24 cellular contexts compared by ENCODE assay signal in genomic region chr10:112191791-112192190, GRCh38. TPM values are rescaled to one million over a fixed set of nuclear protein-coding genes. Genes with fewer than 3 reads are reported as not detected.
DNase-seq lines count a peak whose midpoint lies in the region; ATAC-seq, FAIRE-seq and TF ChIP-seq lines count a peak whose summit lies in the region.
"Had no signal": no experiment of that assay in that cellular context is flagged by ENCODE, and none has a peak within 500 bp of the region (broad histone marks: within the 10 kb centered on the region; RNA-seq: fewer than 3 reads in every experiment).

No MANE protein-coding gene starts in this region.

- peaks cover 4% of the 10 kb centered on the region for H3K36me3 Mint-ChIP-seq in T-helper 17 cell (ENCODE audit: low read depth)
- H3K36me3 Mint-ChIP-seq: CD4-positive, CD25-positive, alpha-beta regulatory T cell; CD8-positive, alpha-beta T cell had no signal

- DNase-seq in T-helper 17 cell, result no peak
- DNase-seq in hepatocyte (ENCODE audit: low spot score), result no peak
- DNase-seq in HepG2 (ENCODE audit: low spot score), result no peak
- no peak for DNase-seq in DMS153 treated with DMSO at 0.1 percent for 48 hours (lab: John Stamatoyannopoulos, UW; ENCODE audit: unreplicated experiment)
- DNase-seq: Caco-2; CD4-positive, CD25-positive, alpha-beta regulatory T cell; CD8-positive, alpha-beta T cell; DMS153; DMS79; EL; GDM1; GM23248; H7; HCEC 1CT had no signal

- H3K9me2 ChIP-seq in hepatocyte (replicated peaks; ENCODE audit: insufficient read depth), result no peaks in the 10 kb centered on the region

- H3K36me3 ChIP-seq in hepatocyte (replicated peaks; ENCODE audit: insufficient read depth, low read depth) (no peaks in the 10 kb centered on the region), HepG2 (replicated peaks in 1 of 2; ENCODE audit: control insufficient read depth in 1 of 2, insufficient read depth in 2 of 2, low read length in 2 of 2) (peaks cover 18 to 75% of the 10 kb centered on the region in 2 experiments)
- H3K36me3 ChIP-seq: BLaER1 had no signal

- TF ChIP-seq CTCF in hepatocyte (IDR thresholded peaks at IDR 0.05; ENCODE audit: poor library complexity) (no peak), HepG2 (CRISPR knock-in tag; IDR thresholded peaks at IDR 0.05) (no peak)

- H3K79me2 ChIP-seq in hepatocyte (no peaks in the 10 kb centered on the region), HepG2 (ENCODE audit: insufficient read depth, low read length) (peaks cover 89% of the 10 kb centered on the region)

- no peak for FAIRE-seq in HepG2 (lab: Jason Lieb, UNC)
- FAIRE-seq: A204.1, GM12878, GM19239, H1 had no signal

- H3K27me3 Mint-ChIP-seq in T-helper 17 cell, result peaks cover 6% of the 10 kb centered on the region
- H3K27me3 Mint-ChIP-seq: B cell had no signal

- intact Hi-C loops in HepG2 (cut with micrococcal nuclease; ENCODE audit: unreplicated experiment), result no loop called here

- H3K27ac ChIP-seq in hepatocyte (peak overlapping the region; percentile 62), HepG2 (ENCODE audit: extremely low read length, insufficient read depth, low read length) (peak overlapping the region; percentile 23)
- H3K27ac ChIP-seq: 22Rv1, BLaER1, C4-2B, GM23248 had no signal

- no peak overlapping the region for H3K4me3 ChIP-seq in hepatocyte
- H3K4me3 ChIP-seq in HepG2 (replicated peaks in 1 of 3; ENCODE audit: insufficient read depth in 1 of 3, low read depth in 2 of 3, low read length in 3 of 3), result no peak overlapping the region
- H3K4me3 ChIP-seq: BLaER1, GM12878, GM23248 had no signal

- TF ChIP-seq POLR2A in HepG2 (IDR thresholded peaks at IDR 0.05; ENCODE audit: insufficient read depth in 1 of 2, low read depth in 2 of 2, low read length in 2 of 2), result no peak

- in situ Hi-C loops in HepG2 (cut with HindIII; ENCODE audit: extremely low pct_ligation_motif_present, low pct_unique_long_range_greater_than_20kb), result no loop called here

- TF ChIP-seq EP300 in HepG2 (IDR thresholded peaks at IDR 0.05; ENCODE audit: low read depth in 2 of 2, low read length in 2 of 2), result no peak
- no peak for TF ChIP-seq EP300 in HepG2 (CRISPR knock-in tag; IDR thresholded peaks at IDR 0.05; ENCODE audit: borderline replicate concordance)

- 92% methylated on average over 6 of the region's 6 CpGs for WGBS in hepatocyte (ENCODE audit: low lambda C conversion rate, missing lambda C conversion rate)
- over 99% methylated on average over 6 of the region's 6 CpGs for WGBS in HepG2 (ENCODE audit: low lambda C conversion rate)

- no peaks in the 10 kb centered on the region for H3K4me1 Mint-ChIP-seq in T-helper 17 cell
- H3K4me1 Mint-ChIP-seq: B cell; CD4-positive, CD25-positive, alpha-beta regulatory T cell had no signal

- H4K20me1 ChIP-seq in hepatocyte (ENCODE audit: insufficient read depth, poor library complexity, severe bottlenecking) (no peaks in the 10 kb centered on the region), HepG2 (ENCODE audit: insufficient read depth, low read length) (no peaks in the 10 kb centered on the region)
- H4K20me1 ChIP-seq: BLaER1 had no signal

- CTCF ChIA-PET in HepG2 (lab: Yijun Ruan, JAX; ENCODE audit: low intra/inter-chr PET ratio, low total read pairs), result no interaction called here

- H3K4me2 ChIP-seq in hepatocyte (no peak overlapping the region), HepG2 (ENCODE audit: low read depth, low read length) (no peak overlapping the region)
- H3K4me2 ChIP-seq: BLaER1 had no signal

- no peak overlapping the region for H3K9ac ChIP-seq in HepG2 (ENCODE audit: insufficient read depth, low read depth, low read length)
- H3K9ac ChIP-seq: BLaER1, GM23248 had no signal

- H3K27me3 ChIP-seq in hepatocyte (no peaks in the 10 kb centered on the region), HepG2 (ENCODE audit: control insufficient read depth in 1 of 2, insufficient read depth in 2 of 2, low read length in 2 of 2) (no peaks in the 10 kb centered on the region)
- H3K27me3 ChIP-seq: BLaER1 had no signal

- peaks cover 6% of the 10 kb centered on the region for H3K4me1 ChIP-seq in hepatocyte (ENCODE audit: insufficient read depth)
- H3K4me1 ChIP-seq in HepG2 (ENCODE audit: insufficient read depth, low read length), result peaks cover 28% of the 10 kb centered on the region
- H3K4me1 ChIP-seq: BLaER1, Caco-2 had no signal

- no peak for TF ChIP-seq RAD21 in HepG2 (CRISPR knock-in tag; IDR thresholded peaks at IDR 0.05)

- ATAC-seq in T-helper 17 cell (no peak), HepG2 (peak; percentile 24), GM21717 (IDR thresholded peaks at IDR 0.05; ENCODE audit: unreplicated experiment) (no peak), GM21367 (IDR thresholded peaks at IDR 0.05; ENCODE audit: unreplicated experiment) (no peak)
- ATAC-seq: CD8-positive, alpha-beta T cell; GM12878 had no signal

- H3K9me3 ChIP-seq in T-helper 17 cell (ENCODE audit: control insufficient read depth, low read length, poor library complexity, severe bottlenecking), result no peaks in the 10 kb centered on the region
- H3K9me3 ChIP-seq in hepatocyte (ENCODE audit: low read depth), result no peaks in the 10 kb centered on the region
- peaks cover 16% of the 10 kb centered on the region for H3K9me3 ChIP-seq in HepG2 (ENCODE audit: low read length)
- H3K9me3 ChIP-seq: BLaER1 had no signal

- POLR2A ChIA-PET in HepG2 (lab: Yijun Ruan, JAX), result interaction anchor here (1.4 kb wide), 1 partner anchor 16 kb away, joined by 4 read pairs; no protein-coding TSS in a partner anchor

- H3K27ac Mint-ChIP-seq in T-helper 17 cell, result peak overlapping the region; percentile 30
- H3K27ac Mint-ChIP-seq: B cell; CD4-positive, CD25-positive, alpha-beta regulatory T cell; CD8-positive, alpha-beta T cell had no signal

- no peak overlapping the region for H3K4me3 Mint-ChIP-seq in T-helper 17 cell
- H3K4me3 Mint-ChIP-seq: B cell; CD4-positive, CD25-positive, alpha-beta regulatory T cell; CD8-positive, alpha-beta T cell had no signal

- H2AFZ ChIP-seq in hepatocyte (no peak overlapping the region), HepG2 (ENCODE audit: low read length) (no peak overlapping the region)
- H2AFZ ChIP-seq: GM23248 had no signal

- no TSS peak for BruUV-seq in HepG2 (replicated peaks; lab: Mats Ljungman, UMichigan)

TF ChIP-seq in HepG2, 621 proteins besides CTCF, POLR2A, EP300 and RAD21:
- TF ChIP-seq RBM22 (optimal IDR thresholded peaks at IDR 0.05; ENCODE audit: low read length), result peak; percentile 83
- TF ChIP-seq POLR2AphosphoS5 (IDR thresholded peaks at IDR 0.05; ENCODE audit: low read depth, low read length), result peak; percentile 6; the same call in 1 of the 2 replicates
- TF ChIP-seq ZNF550 (CRISPR knock-in tag; IDR thresholded peaks at IDR 0.05; ENCODE audit: borderline replicate concordance), result no peak

RNA-seq across cellular contexts. Expression of gene GPAM, which starts 8.2 kb away (rescaled TPM):
- total RNA-seq in T-helper 17 cell (1 to 10 TPM; 3.2 to 4.9 TPM), hepatocyte (49.2 and 51.9 TPM in 2 replicates), HepG2 (2016; rRNA removed; fragmentation: Illumina TruSeq; extraction: Trizol) (130 and 140 TPM in 2 replicates)
- polyA plus RNA-seq in hepatocyte (5.6 and 7.8 TPM in 2 replicates), HepG2 (2011; rRNA removed) (36.8 and 43.0 TPM in 2 replicates)
- total RNA-seq in HepG2 (2016; cell fraction: cytosol; rRNA removed; fragmentation: Illumina TruSeq; extraction: Trizol; ENCODE audit: low read depth), result 19.1 and 21.3 TPM in 2 replicates
- 132 and 135 TPM in 2 replicates for total RNA-seq in HepG2 (2016; cell fraction: insoluble cytoplasmic fraction; rRNA removed; fragmentation: Illumina TruSeq; extraction: Trizol)
- 47.4 and 55.1 TPM in 2 replicates for total RNA-seq in HepG2 (2016; cell fraction: membrane; rRNA removed; fragmentation: Illumina TruSeq; extraction: Trizol)
- 251 and 257 TPM in 2 replicates for total RNA-seq in HepG2 (2016; cell fraction: nucleus; rRNA removed; fragmentation: Illumina TruSeq; extraction: Trizol)
- polyA plus RNA-seq in HepG2 (2011; cell fraction: cytosol; rRNA removed), result 14.4 and 28.4 TPM in 2 replicates
- polyA plus RNA-seq in HepG2 (2011; cell fraction: nucleus; rRNA removed), result 39.1 and 57.9 TPM in 2 replicates
- 53.4 and 86.4 TPM in 2 replicates for polyA plus RNA-seq in HepG2 (2012)
- 5.1 and 5.7 TPM in 2 replicates for polyA plus RNA-seq in HepG2 (2016; cell fraction: cytosol; fragmentation: Illumina TruSeq; extraction: Trizol; ENCODE audit: low read depth)
- 57.8 and 65.3 TPM in 2 replicates for polyA plus RNA-seq in HepG2 (2016; cell fraction: insoluble cytoplasmic fraction; fragmentation: Illumina TruSeq; extraction: Trizol; ENCODE audit: low read depth)
- 14.2 and 17.2 TPM in 2 replicates for polyA plus RNA-seq in HepG2 (2016; cell fraction: membrane; fragmentation: Illumina TruSeq; extraction: Trizol; ENCODE audit: low read depth)
- polyA plus RNA-seq in HepG2 (2016; cell fraction: nucleus; fragmentation: Illumina TruSeq; extraction: Trizol; ENCODE audit: insufficient read depth, low read depth), result 165 and 177 TPM in 2 replicates
- 18.6 and 65.9 TPM in 2 replicates for polyA minus RNA-seq in HepG2 (2011; rRNA and poly(A)+ RNA removed; ENCODE audit: low replicate concordance)
- 23.7 and 35.7 TPM in 2 replicates for polyA minus RNA-seq in HepG2 (2011; cell fraction: cytosol; rRNA and poly(A)+ RNA removed)
- polyA minus RNA-seq in HepG2 (2011; cell fraction: nucleus; rRNA and poly(A)+ RNA removed), result 174 and 229 TPM in 2 replicates
